2 cellular contexts compared by ENCODE assay signal in the genomic region with DNA sequence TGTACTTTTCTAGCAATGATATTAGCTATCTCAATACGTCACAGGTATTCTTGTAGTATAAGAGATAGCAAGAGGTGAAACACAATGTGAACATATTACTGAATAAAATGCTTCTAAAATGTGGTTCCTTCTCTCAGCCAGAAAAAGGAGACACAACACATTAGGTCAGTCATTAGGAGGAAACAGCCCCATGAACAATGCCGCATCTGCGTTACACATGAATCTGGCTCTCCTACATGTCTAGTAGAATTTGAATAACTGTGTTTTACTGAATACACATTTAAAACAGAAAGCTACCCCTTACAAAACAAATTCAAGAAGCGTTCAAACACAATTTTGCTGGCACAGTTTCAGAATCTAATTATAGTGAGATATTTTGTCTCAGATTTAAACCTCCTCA.
TF ChIP-seq lines count a peak whose summit lies in the region.

No MANE protein-coding gene starts in this region.

TF ChIP-seq in IMR-90, 13 proteins besides CTCF, POLR2A, EP300 and RAD21:
- TF ChIP-seq CHD1 (IDR thresholded peaks at IDR 0.05; ENCODE audit: low read depth, low read length), result no peak
- TF ChIP-seq RCOR1 (IDR thresholded peaks at IDR 0.05; ENCODE audit: insufficient replicate concordance, low read length), result no peak
- TF ChIP-seq MAZ (IDR thresholded peaks at IDR 0.05; ENCODE audit: borderline replicate concordance, low read depth, low read length), result no peak
- no peak for TF ChIP-seq SMC3 (IDR thresholded peaks at IDR 0.05; ENCODE audit: low read depth, low read length)
- TF ChIP-seq FOS (IDR thresholded peaks at IDR 0.05; ENCODE audit: low read depth, low read length), result no peak
- no peak for TF ChIP-seq RFX5 (IDR thresholded peaks at IDR 0.05; ENCODE audit: low read depth, low read length)
- TF ChIP-seq NFE2L2 (IDR thresholded peaks at IDR 0.05; ENCODE audit: low read depth, low read length), result no peak
- TF ChIP-seq, protein P1, sequence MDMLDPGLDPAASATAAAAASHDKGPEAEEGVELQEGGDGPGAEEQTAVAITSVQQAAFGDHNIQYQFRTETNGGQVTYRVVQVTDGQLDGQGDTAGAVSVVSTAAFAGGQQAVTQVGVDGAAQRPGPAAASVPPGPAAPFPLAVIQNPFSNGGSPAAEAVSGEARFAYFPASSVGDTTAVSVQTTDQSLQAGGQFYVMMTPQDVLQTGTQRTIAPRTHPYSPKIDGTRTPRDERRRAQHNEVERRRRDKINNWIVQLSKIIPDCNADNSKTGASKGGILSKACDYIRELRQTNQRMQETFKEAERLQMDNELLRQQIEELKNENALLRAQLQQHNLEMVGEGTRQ (IDR thresholded peaks at IDR 0.05; ENCODE audit: low read depth, low read length), result no peak
- TF ChIP-seq, protein P2, sequence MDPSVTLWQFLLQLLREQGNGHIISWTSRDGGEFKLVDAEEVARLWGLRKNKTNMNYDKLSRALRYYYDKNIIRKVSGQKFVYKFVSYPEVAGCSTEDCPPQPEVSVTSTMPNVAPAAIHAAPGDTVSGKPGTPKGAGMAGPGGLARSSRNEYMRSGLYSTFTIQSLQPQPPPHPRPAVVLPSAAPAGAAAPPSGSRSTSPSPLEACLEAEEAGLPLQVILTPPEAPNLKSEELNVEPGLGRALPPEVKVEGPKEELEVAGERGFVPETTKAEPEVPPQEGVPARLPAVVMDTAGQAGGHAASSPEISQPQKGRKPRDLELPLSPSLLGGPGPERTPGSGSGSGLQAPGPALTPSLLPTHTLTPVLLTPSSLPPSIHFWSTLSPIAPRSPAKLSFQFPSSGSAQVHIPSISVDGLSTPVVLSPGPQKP (IDR thresholded peaks at IDR 0.05; ENCODE audit: borderline replicate concordance, low read depth, low read length), result no peak

TF ChIP-seq in endothelial cell of umbilical vein, 7 proteins besides CTCF, POLR2A, EP300 and RAD21:
- TF ChIP-seq POLR2AphosphoS5 (IDR thresholded peaks at IDR 0.05; ENCODE audit: insufficient read depth, low read depth, low read length) (no peak), JUN (IDR thresholded peaks at IDR 0.05; ENCODE audit: borderline replicate concordance, insufficient read depth, insufficient read length, low read depth) (no peak), GATA2 (IDR thresholded peaks at IDR 0.05; ENCODE audit: insufficient read depth, insufficient read length, low read depth, low read length) (no peak), FOS (IDR thresholded peaks at IDR 0.05; ENCODE audit: borderline replicate concordance, insufficient read depth, low read length) (no peak), EZH2 (IDR thresholded peaks at IDR 0.05; ENCODE audit: borderline replicate concordance, low read depth, low read length, severe bottlenecking) (no peak), MYC (IDR thresholded peaks at IDR 0.05; ENCODE audit: low read depth, low read length) (no peak)
- TF ChIP-seq, protein P3, sequence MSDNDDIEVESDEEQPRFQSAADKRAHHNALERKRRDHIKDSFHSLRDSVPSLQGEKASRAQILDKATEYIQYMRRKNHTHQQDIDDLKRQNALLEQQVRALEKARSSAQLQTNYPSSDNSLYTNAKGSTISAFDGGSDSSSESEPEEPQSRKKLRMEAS (IDR thresholded peaks at IDR 0.05; ENCODE audit: insufficient read depth, insufficient read length), result no peak
